ENCODE assay signal across 20 cellular contexts in genomic region chr18:7447629-7448028, GRCh38.
"Had no signal": no experiment of that assay in that cellular context is flagged by ENCODE, and none has a peak within 500 bp of the region (broad histone marks: within the 10 kb centered on the region; RNA-seq: fewer than 3 reads in every experiment).

No MANE protein-coding gene starts in this region.

- H3K36me3 Mint-ChIP-seq: activated naive CD8-positive, alpha-beta T cell; immature natural killer cell; naive thymus-derived CD4-positive, alpha-beta T cell; stimulated activated naive B cell treated with anti-CD40 and anti-IgM and Interleukin-4, amounts not matched to agents 10 μg/mL and 1 μg/mL and 100 μg/mL, for 72 hours had no signal

- H3K9me3 ChIP-seq: esophagus muscularis mucosa, mucosa of descending colon, neutrophil, right atrium auricular region, thyroid gland had no signal

- DNase-seq: activated CD4-positive, alpha-beta T cell treated with anti-CD3 and anti-CD28 coated beads, Interleukin-2, amount 50 U/mL, for 4 hours; activated CD4-positive, CD25-positive, alpha-beta regulatory T cell treated with anti-CD3 and anti-CD28 coated beads, Interleukin-2, amount 50 U/mL, for 72 hours; activated effector memory CD4-positive, alpha-beta T cell treated with anti-CD3 and anti-CD28 coated beads, Interleukin-2, amount 50 U/mL, for 16 hours; activated T-cell treated with anti-CD3 and anti-CD28 coated beads, Interleukin-2, amount 50 U/mL, for 4 hours; dorsolateral prefrontal cortex; head of caudate nucleus; immature natural killer cell; mucosa of descending colon; naive thymus-derived CD4-positive, alpha-beta T cell; stimulated activated CD4-positive, alpha-beta T cell treated with anti-CD3 and anti-CD28 coated beads, Interleukin-15, amount 100 ng/mL, for 24 hours; stimulated activated CD4-positive, alpha-beta T cell treated with anti-CD3 and anti-CD28 coated beads, Interleukin-4, amount 100 ng/mL, for 1 hour; stimulated activated naive B cell treated with anti-CD40 and anti-IgM and Interleukin-4, amounts not matched to agents 10 μg/mL and 1 μg/mL and 100 μg/mL, for 72 hours; T-helper 1 cell; T1000; thyroid gland had no signal

- H3K27me3 Mint-ChIP-seq: activated naive CD8-positive, alpha-beta T cell; naive thymus-derived CD4-positive, alpha-beta T cell; stimulated activated naive B cell treated with anti-CD40 and anti-IgM and Interleukin-4, amounts not matched to agents 10 μg/mL and 1 μg/mL and 100 μg/mL, for 72 hours had no signal

- ATAC-seq: activated T-cell treated with anti-CD3 and anti-CD28 coated beads, Interleukin-2, amount 50 U/mL, for 4 hours; mucosa of descending colon; naive thymus-derived CD4-positive, alpha-beta T cell; SK-N-SH treated with all-trans-retinoic acid at 6 μM for 48 hours; stimulated activated naive B cell treated with anti-CD40 and anti-IgM and Interleukin-4, amounts not matched to agents 10 μg/mL and 1 μg/mL and 100 μg/mL, for 72 hours had no signal

- H3K36me3 ChIP-seq: esophagus muscularis mucosa, neutrophil, right atrium auricular region, thyroid gland had no signal

- H3K4me1 ChIP-seq: right atrium auricular region, thyroid gland had no signal

- H3K9me3 Mint-ChIP-seq: activated T-cell treated with anti-CD3 and anti-CD28 coated beads, Interleukin-2, amount 50 U/mL, for 4 hours had no signal

- H3K4me1 Mint-ChIP-seq: immature natural killer cell; naive thymus-derived CD4-positive, alpha-beta T cell; stimulated activated naive B cell treated with anti-CD40 and anti-IgM and Interleukin-4, amounts not matched to agents 10 μg/mL and 1 μg/mL and 100 μg/mL, for 72 hours had no signal

- H3K27me3 ChIP-seq: esophagus muscularis mucosa, neutrophil, right atrium auricular region, thyroid gland had no signal

- H3K4me3 ChIP-seq: dorsolateral prefrontal cortex, esophagus muscularis mucosa, mucosa of descending colon, right atrium auricular region, thyroid gland had no signal

- H3K27ac ChIP-seq: dorsolateral prefrontal cortex, esophagus muscularis mucosa, neutrophil, right atrium auricular region, thyroid gland had no signal

- H3K27ac Mint-ChIP-seq: activated naive CD8-positive, alpha-beta T cell; immature natural killer cell; naive thymus-derived CD4-positive, alpha-beta T cell; stimulated activated naive B cell treated with anti-CD40 and anti-IgM and Interleukin-4, amounts not matched to agents 10 μg/mL and 1 μg/mL and 100 μg/mL, for 72 hours had no signal

- H3K4me3 Mint-ChIP-seq: activated naive CD8-positive, alpha-beta T cell; activated T-cell treated with anti-CD3 and anti-CD28 coated beads, Interleukin-2, amount 50 U/mL, for 4 hours; immature natural killer cell; naive thymus-derived CD4-positive, alpha-beta T cell; stimulated activated naive B cell treated with anti-CD40 and anti-IgM and Interleukin-4, amounts not matched to agents 10 μg/mL and 1 μg/mL and 100 μg/mL, for 72 hours had no signal
